ENCODE assay signal across 8 cellular contexts in genomic region chr22:21982338-21982965, GRCh38. TPM values are rescaled to one million over a fixed set of nuclear protein-coding genes. Genes with fewer than 3 reads are reported as not detected.
A peak's percentile ranks its signal among the peaks of the same experiment; 100 is the strongest.
DNase-seq lines count a peak whose midpoint lies in the region; ATAC-seq and TF ChIP-seq lines count a peak whose summit lies in the region.

TSS of gene TOP3B (minus strand) at chr22:21982787. CDS start at chr22:21975709, 7,078 bp downstream.

- no peak for TF ChIP-seq CTCF in lower leg skin (IDR thresholded peaks at IDR 0.05)

- peak; percentile 46 for DNase-seq in GM04504 (ENCODE audit: low read depth)
- DNase-seq in NCI-H748 treated with DMSO at 0.1 percent for 48 hours (lab: John Stamatoyannopoulos, UW) = peak; percentile 2
- DNase-seq in activated CD4-positive, alpha-beta memory T cell treated with anti-CD3 and anti-CD28 coated beads for 36 hours = peak; percentile 90
- DNase-seq in lower leg skin (ENCODE audit: low spot score in 2 of 2) = peak; percentile 75 to 97
- peak; percentile 86 for DNase-seq in stimulated activated CD4-positive, alpha-beta T cell treated with anti-CD3 and anti-CD28 coated beads, Interleukin-4, amount 100 ng/mL, for 24 hours

- POLR2A ChIA-PET in activated CD4-positive, alpha-beta memory T cell treated with anti-CD3 and anti-CD28 coated beads for 36 hours (lab: Charles Lee) = no interaction called here

- peak within 1 kb of the TSS; percentile 89 for H3K4me3 Mint-ChIP-seq in activated CD4-positive, alpha-beta memory T cell treated with anti-CD3 and anti-CD28 coated beads for 36 hours

- intact Hi-C loops in activated CD4-positive, alpha-beta memory T cell treated with anti-CD3 and anti-CD28 coated beads for 36 hours (cut with micrococcal nuclease) = no loop called here
- intact Hi-C loops in lower leg skin (cut with DNase I; ENCODE audit: low total_unique reads) = no loop called here

- no peaks in the 10 kb centered on the region for H3K36me3 Mint-ChIP-seq in activated CD4-positive, alpha-beta memory T cell treated with anti-CD3 and anti-CD28 coated beads for 36 hours

- CTCF ChIA-PET in activated CD4-positive, alpha-beta memory T cell treated with anti-CD3 and anti-CD28 coated beads for 36 hours (lab: Charles Lee) = interaction anchor here (0.7 to 3.4 kb wide), 4 partner anchors 10 to 412 kb away, joined by 3 to 37 read pairs (median 11); partner anchors contain the start of gene PPM1F

- peak; percentile 61 for ATAC-seq in HG03196 (IDR thresholded peaks at IDR 0.05; ENCODE audit: unreplicated experiment)
- no peak for ATAC-seq in HG02840 (IDR thresholded peaks at IDR 0.05; ENCODE audit: low FRiP score, unreplicated experiment)

- H3K4me1 ChIP-seq in duodenal mucosa (ENCODE audit: control insufficient read depth in 1 of 2, insufficient read depth in 2 of 2, low read length in 2 of 2) = peaks cover 6 to 14% of the 10 kb centered on the region in 2 donors

- no peaks in the 10 kb centered on the region for H3K27me3 Mint-ChIP-seq in activated CD4-positive, alpha-beta memory T cell treated with anti-CD3 and anti-CD28 coated beads for 36 hours

- TF ChIP-seq POLR2A in lower leg skin (IDR thresholded peaks at IDR 0.05) = no peak

- no peaks in the 10 kb centered on the region for H3K9me3 Mint-ChIP-seq in activated CD4-positive, alpha-beta memory T cell treated with anti-CD3 and anti-CD28 coated beads for 36 hours

- H3K9me3 ChIP-seq in duodenal mucosa (ENCODE audit: control insufficient read depth in 1 of 2, low read length in 2 of 2) = no peaks in the 10 kb centered on the region

- H3K4me3 ChIP-seq in duodenal mucosa (ENCODE audit: low read depth in 1 of 2, low read length in 2 of 2) (peak within 1 kb of the TSS; percentile 91 to 98), lower leg skin (ENCODE audit: low read depth, poor library complexity, severe bottlenecking) (peak within 1 kb of the TSS; percentile 100)

- peaks cover 0 to 7% of the 10 kb centered on the region in 2 donors for H3K36me3 ChIP-seq in duodenal mucosa (ENCODE audit: control insufficient read depth in 1 of 2, insufficient read depth in 2 of 2, low read length in 2 of 2)

- 0% methylated on average over 31 to 49 of the region's 54 CpGs for WGBS in lower leg skin, 2 donors

- H3K9ac ChIP-seq in duodenal mucosa (ENCODE audit: low read depth in 1 of 2, low read length in 2 of 2) = peak within 1 kb of the TSS; percentile 94 to 95

- peak within 1 kb of the TSS; percentile 77 for H3K27ac Mint-ChIP-seq in activated CD4-positive, alpha-beta memory T cell treated with anti-CD3 and anti-CD28 coated beads for 36 hours

- peak within 1 kb of the TSS; percentile 22 for H3K27ac ChIP-seq in duodenal mucosa (ENCODE audit: low read depth, low read length)

- H3K27me3 ChIP-seq in duodenal mucosa (ENCODE audit: control insufficient read depth in 1 of 2, insufficient read depth in 2 of 2, low read length in 2 of 2) = no peaks in the 10 kb centered on the region

- peaks cover 32% of the 10 kb centered on the region for H3K4me1 Mint-ChIP-seq in activated CD4-positive, alpha-beta memory T cell treated with anti-CD3 and anti-CD28 coated beads for 36 hours (ENCODE audit: low read depth)

RNA-seq across cellular contexts. Expression of gene TOP3B, which starts in this region (rescaled TPM):
- 10 to 100 TPM; 28.8 to 30.4 TPM for total RNA-seq in activated CD4-positive, alpha-beta memory T cell treated with anti-CD3 and anti-CD28 coated beads for 36 hours
- total RNA-seq in lower leg skin = 10 to 100 TPM; 23.6 to 53.6 (median 29.7) TPM

Comparison
In these comparisons a context has a peak if more than half of its experiments do, and no peak if none do; other contexts are left out.
1. DNase-seq: peak in every context shown above with its lines; median percentile 90 in activated CD4-positive, alpha-beta memory T cell treated with anti-CD3 and anti-CD28 coated beads for 36 hours; 86 in lower leg skin; 86 in stimulated activated CD4-positive, alpha-beta T cell treated with anti-CD3 and anti-CD28 coated beads, Interleukin-4, amount 100 ng/mL, for 24 hours; 46 in GM04504; 2 in NCI-H748 treated with DMSO at 0.1 percent for 48 hours.